Comparison of ENCODE assay signal across 32 cellular contexts in the genomic region with DNA sequence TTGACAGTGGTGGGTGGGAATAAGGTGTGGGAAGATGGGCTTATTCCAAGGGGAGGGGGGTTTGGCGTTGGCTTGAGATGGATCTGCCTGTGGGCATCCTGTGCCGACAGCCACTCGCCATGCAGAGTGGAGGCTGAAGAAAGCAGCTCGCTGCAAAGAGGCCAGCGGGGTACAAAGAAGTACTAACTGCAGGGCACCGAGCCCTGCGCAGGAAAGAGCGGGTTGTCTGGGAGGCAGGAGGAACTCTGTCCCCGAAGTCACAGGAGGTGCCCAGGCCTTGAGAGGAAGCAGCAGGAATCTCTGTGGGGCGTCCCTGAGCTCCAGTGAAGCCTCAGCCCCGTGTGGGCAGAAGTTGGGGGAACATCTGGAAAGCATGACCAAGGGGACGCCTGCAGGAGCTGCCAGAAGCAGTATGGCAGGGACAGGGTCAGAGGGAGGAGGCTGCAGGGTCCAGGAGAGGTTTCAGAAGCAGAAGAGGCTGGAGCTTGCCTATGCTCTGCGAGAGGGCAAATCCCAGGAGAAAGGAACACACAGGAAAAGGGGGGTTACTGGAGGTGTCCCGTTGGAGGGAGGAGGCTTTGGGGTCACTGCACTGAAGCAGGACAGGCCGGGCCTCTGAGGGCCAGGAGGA.
"Had no signal": no experiment of that assay in that cellular context is flagged by ENCODE, and none has a peak within 500 bp of the region (broad histone marks: within the 10 kb centered on the region; RNA-seq: fewer than 3 reads in every experiment).

No MANE protein-coding gene starts in this region.

- H3K9me3 ChIP-seq: ascending aorta, heart right ventricle, lower lobe of right lung, psoas muscle, sigmoid colon, upper lobe of right lung had no signal

- H3K79me2 ChIP-seq: parathyroid adenoma had no signal

- H3K4me1 ChIP-seq: heart right ventricle, lower lobe of right lung, parathyroid adenoma, psoas muscle, upper lobe of right lung had no signal

- H3K4me2 ChIP-seq: smooth muscle cell had no signal

- H3K36me3 ChIP-seq: ascending aorta, cardiac muscle cell, heart right ventricle, lower lobe of right lung, sigmoid colon, upper lobe of right lung had no signal

- H2AFZ ChIP-seq: parathyroid adenoma had no signal

- ATAC-seq: activated CD4-positive, alpha-beta T cell treated with anti-CD3 and anti-CD28 coated beads for 36 hours; effector memory CD8-positive, alpha-beta T cell; esophagus mucosa; foreskin keratinocyte; heart right ventricle; left lobe of liver; natural killer cell treated with Interleukin-12 subunit alpha and Interleukin-12 subunit beta and Interleukin-15 and Interleukin-18, amount 100 ng/mL, for 72 hours; stimulated activated memory B cell treated with anti-CD40 and anti-IgM and Interleukin-4, amounts not matched to agents 10 μg/mL and 1 μg/mL and 100 μg/mL, for 72 hours; stimulated activated naive CD8-positive, alpha-beta T cell treated with anti-CD3 and anti-CD28 coated beads, Interleukin-15, amount 100 ng/mL, for 72 hours; upper lobe of right lung had no signal

- H3K27me3 ChIP-seq: ascending aorta, cardiac muscle cell, foreskin keratinocyte, sigmoid colon, upper lobe of right lung had no signal

- H3K27ac ChIP-seq: ascending aorta, cardiac muscle cell, foreskin keratinocyte, heart right ventricle, lower lobe of right lung, parathyroid adenoma, psoas muscle, upper lobe of right lung had no signal

- DNase-seq: activated CD4-positive, alpha-beta T cell treated with anti-CD3 and anti-CD28 coated beads for 36 hours; activated CD4-positive, alpha-beta T cell treated with anti-CD3 and anti-CD28 coated beads, Interleukin-2, amount 50 U/mL, for 4 hours; activated CD4-positive, CD25-positive, alpha-beta regulatory T cell; activated effector memory CD4-positive, alpha-beta T cell treated with Interleukin-2 at 50 U/mL for 16 hours; activated naive CD4-positive, alpha-beta T cell treated with anti-CD3 and anti-CD28 coated beads, Interleukin-2, amount 10 ng/mL, durations not matched to agents 7 days and 5 days; activated naive CD8-positive, alpha-beta T cell treated with anti-CD3 and anti-CD28 coated beads, Interleukin-2, amount 10 ng/mL, durations not matched to agents 7 days and 5 days; activated T-cell treated with anti-CD3 and anti-CD28 coated beads for 4 hours; cerebellar nuclear complex; cortex of kidney; effector memory CD8-positive, alpha-beta T cell; foreskin keratinocyte; heart right ventricle; kidney glomerular epithelial cell; lower lobe of right lung; mesendoderm; psoas muscle; sigmoid colon; stimulated activated CD4-positive, alpha-beta T cell treated with anti-CD3 and anti-CD28 coated beads, Interleukin-1b, Interleukin-23, amount 100 ng/mL, for 48 hours; stimulated activated CD4-positive, alpha-beta T cell treated with anti-CD3 and anti-CD28 coated beads, Interleukin-4, amount 100 ng/mL, for 4 hours; stimulated activated CD8-positive, alpha-beta memory T cell treated with anti-CD3 and anti-CD28 coated beads, Interleukin-4, amount 100 ng/mL, for 48 hours; stimulated activated naive CD8-positive, alpha-beta T cell treated with anti-CD3 and anti-CD28 coated beads, Interleukin-15, amount 100 ng/mL, for 72 hours; substantia nigra; T-helper 1 cell; upper lobe of right lung had no signal

- H3K4me3 ChIP-seq: ascending aorta, cardiac muscle cell, heart right ventricle, lower lobe of right lung, sigmoid colon, smooth muscle cell, upper lobe of right lung had no signal
